9 cellular contexts compared by ENCODE assay signal in the genomic region with DNA sequence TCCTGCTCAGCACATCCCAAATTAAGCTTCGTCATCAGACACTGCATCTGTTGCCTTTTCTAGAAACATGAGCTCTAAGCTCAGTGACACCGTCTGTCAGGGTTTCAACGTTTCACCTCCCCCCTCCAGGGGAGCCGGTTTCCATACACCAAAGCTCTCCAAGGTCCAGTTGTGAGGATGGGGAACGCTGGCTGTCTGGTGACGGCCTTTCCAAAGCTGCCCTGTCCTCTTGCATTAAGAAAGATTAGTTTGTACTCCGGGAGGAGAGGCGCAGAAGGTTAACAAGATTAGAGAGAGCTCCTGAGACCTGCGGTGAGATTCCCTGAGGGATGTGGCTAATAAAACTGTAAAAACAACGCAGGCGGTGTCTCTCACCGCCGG. TPM values are rescaled to one million over a fixed set of nuclear protein-coding genes. Genes with fewer than 3 reads are reported as not detected.
DNase-seq lines count a peak whose midpoint lies in the region; ATAC-seq and TF ChIP-seq lines count a peak whose summit lies in the region.
"Had no signal": no experiment of that assay in that cellular context is flagged by ENCODE, and none has a peak within 500 bp of the region (broad histone marks: within the 10 kb centered on the region; RNA-seq: fewer than 3 reads in every experiment).

No MANE protein-coding gene starts in this region.

- no peak overlapping the region for H3K4me3 ChIP-seq in neural progenitor cell

- ATAC-seq in HG03439 (IDR thresholded peaks at IDR 0.05; ENCODE audit: unreplicated experiment) (peak; percentile 19), HG03025 (IDR thresholded peaks at IDR 0.05; ENCODE audit: low FRiP score, unreplicated experiment) (no peak)

- H3K27ac ChIP-seq in neural progenitor cell, result peak overlapping the region; percentile 24
- H3K27ac ChIP-seq: 22Rv1 had no signal

- no peaks in the 10 kb centered on the region for H3K27me3 ChIP-seq in neural progenitor cell

- no peaks in the 10 kb centered on the region for H3K79me2 ChIP-seq in neural progenitor cell (ENCODE audit: low read depth)

- no peaks in the 10 kb centered on the region for H3K36me3 ChIP-seq in neural progenitor cell

- peaks cover 13% of the 10 kb centered on the region for H3K4me1 ChIP-seq in neural progenitor cell

- H3K4me1 Mint-ChIP-seq in activated naive CD4-positive, alpha-beta T cell treated with anti-CD3 and anti-CD28 coated beads, Interleukin-2, amount 10 ng/mL, durations not matched to agents 7 days and 5 days, result peaks cover 41% of the 10 kb centered on the region
- peaks cover 33% of the 10 kb centered on the region for H3K4me1 Mint-ChIP-seq in neural progenitor cell

- peak overlapping the region; percentile 92 for H3K27ac Mint-ChIP-seq in activated naive CD4-positive, alpha-beta T cell treated with anti-CD3 and anti-CD28 coated beads, Interleukin-2, amount 10 ng/mL, durations not matched to agents 7 days and 5 days
- peak overlapping the region; percentile 99 for H3K27ac Mint-ChIP-seq in neural progenitor cell

- H3K9me3 Mint-ChIP-seq in activated naive CD4-positive, alpha-beta T cell treated with anti-CD3 and anti-CD28 coated beads, Interleukin-2, amount 10 ng/mL, durations not matched to agents 7 days and 5 days, result no peaks in the 10 kb centered on the region
- H3K9me3 Mint-ChIP-seq in neural progenitor cell, result peaks cover 12% of the 10 kb centered on the region

- CTCF ChIA-PET in activated naive CD4-positive, alpha-beta T cell treated with anti-CD3 and anti-CD28 coated beads, Interleukin-2, amount 10 ng/mL, durations not matched to agents 7 days and 5 days (lab: Charles Lee), result no interaction called here

- DNase-seq in DMS 273 (lab: John Stamatoyannopoulos, UW; ENCODE audit: unreplicated experiment), result peak; percentile 99
- DNase-seq in DMS 273 treated with DMSO at 0.1 percent for 48 hours (lab: John Stamatoyannopoulos, UW), result no peak
- DNase-seq in activated naive CD4-positive, alpha-beta T cell treated with anti-CD3 and anti-CD28 coated beads, Interleukin-2, amount 10 ng/mL, durations not matched to agents 7 days and 5 days, result peak; percentile 26
- peak; percentile 52 for DNase-seq in neural progenitor cell (ENCODE audit: low spot score)
- no peak for DNase-seq in OCI-M2 (lab: John Stamatoyannopoulos, UW; ENCODE audit: unreplicated experiment)
- no peak for DNase-seq in CD1c-positive myeloid dendritic cell (ENCODE audit: extremely low spot score)

- H4K20me1 ChIP-seq in neural progenitor cell (ENCODE audit: low read depth), result no peaks in the 10 kb centered on the region

- no peaks in the 10 kb centered on the region for H3K9me3 ChIP-seq in neural progenitor cell (ENCODE audit: low read depth)

- TF ChIP-seq CTCF in neural progenitor cell (IDR thresholded peaks at IDR 0.05), result no peak

- no peaks in the 10 kb centered on the region for H3K27me3 Mint-ChIP-seq in activated naive CD4-positive, alpha-beta T cell treated with anti-CD3 and anti-CD28 coated beads, Interleukin-2, amount 10 ng/mL, durations not matched to agents 7 days and 5 days
- H3K27me3 Mint-ChIP-seq in neural progenitor cell (ENCODE audit: insufficient read depth, low read depth), result peaks cover 12% of the 10 kb centered on the region

- H3K4me2 ChIP-seq in neural progenitor cell, result peak overlapping the region; percentile 37

- peaks cover 14% of the 10 kb centered on the region for H3F3A ChIP-seq in neural progenitor cell (ENCODE audit: low read depth)

- peaks cover 23% of the 10 kb centered on the region for H3K36me3 Mint-ChIP-seq in activated naive CD4-positive, alpha-beta T cell treated with anti-CD3 and anti-CD28 coated beads, Interleukin-2, amount 10 ng/mL, durations not matched to agents 7 days and 5 days
- H3K36me3 Mint-ChIP-seq in neural progenitor cell, result peaks cover 3% of the 10 kb centered on the region

- H3K4me3 Mint-ChIP-seq in activated naive CD4-positive, alpha-beta T cell treated with anti-CD3 and anti-CD28 coated beads, Interleukin-2, amount 10 ng/mL, durations not matched to agents 7 days and 5 days, result peak overlapping the region; percentile 98
- H3K4me3 Mint-ChIP-seq in neural progenitor cell, result peak overlapping the region; percentile 73

- no peak overlapping the region for H3K9ac ChIP-seq in neural progenitor cell

- H2AFZ ChIP-seq in neural progenitor cell (replicated peaks), result peak overlapping the region; percentile 77

RNA-seq across cellular contexts. Expression of a gene that starts 43.2 kb away (rescaled TPM):
- 0.28 TPM in 1 of 2 replicates, not detected in the other for total RNA-seq in neural progenitor cell (ENCODE audit: low replicate concordance)

Comparison
In these comparisons a context has a peak if more than half of its experiments do, and no peak if none do; other contexts are left out.
1. DNase-seq: peak in DMS 273 (single experiment), activated naive CD4-positive, alpha-beta T cell treated with anti-CD3 and anti-CD28 coated beads, Interleukin-2, amount 10 ng/mL, durations not matched to agents 7 days and 5 days (single experiment) and neural progenitor cell (single experiment); none in DMS 273 treated with DMSO at 0.1 percent for 48 hours (single experiment), OCI-M2 (single experiment) and CD1c-positive myeloid dendritic cell (single experiment).